Comparison of ENCODE assay signal across 16 cellular contexts in genomic region chr5:91038180-91038808, GRCh38.
DNase-seq lines count a peak whose midpoint lies in the region; FAIRE-seq and TF ChIP-seq lines count a peak whose summit lies in the region.
"Had no signal": no experiment of that assay in that cellular context is flagged by ENCODE, and none has a peak within 500 bp of the region (broad histone marks: within the 10 kb centered on the region; RNA-seq: fewer than 3 reads in every experiment).

No MANE protein-coding gene starts in this region.

- H3K9ac ChIP-seq in H1 (replicated peaks in 1 of 4; ENCODE audit: extremely low read depth in 1 of 4, low read depth in 3 of 4, low read length in 3 of 4) (no peak overlapping the region), rectal smooth muscle tissue (ENCODE audit: low read length) (no peak overlapping the region)
- H3K9ac ChIP-seq: BLaER1 had no signal

- H4K5ac ChIP-seq in H1 (ENCODE audit: insufficient read length, low read depth, low read length), result peak overlapping the region; percentile 23

- H3K56ac ChIP-seq in H1 (replicated peaks; ENCODE audit: insufficient read length, low read depth, low read length), result no peak overlapping the region

- H2BK20ac ChIP-seq in H1 (ENCODE audit: low read length), result 0 out of 2 replicates have a peak overlapping the region, but pooled peaks have one; percentile 16

- H3K23me2 ChIP-seq in H1 (ENCODE audit: low read depth, low read length), result no peaks in the 10 kb centered on the region

- TF ChIP-seq CTCF in HEK293 (tag by site-specific recombination; IDR thresholded peaks at IDR 0.05), result no peak
- no peak for TF ChIP-seq CTCF in H1 (IDR thresholded peaks at IDR 0.05; ENCODE audit: control extremely low read depth in 1 of 3, insufficient read depth in 1 of 3, low read depth in 1 of 3, low read length in 3 of 3)
- TF ChIP-seq CTCF in hepatocyte (IDR thresholded peaks at IDR 0.05; ENCODE audit: poor library complexity), result no peak

- peak; percentile 69 to 79 for DNase-seq in NCI-H187 (lab: John Stamatoyannopoulos, UW)
- no peak for DNase-seq in H1 (ENCODE audit: low read depth in 1 of 2, low spot score in 2 of 2)
- DNase-seq in hepatocyte (ENCODE audit: low spot score), result no peak
- no peak for DNase-seq in SIG-M5 (lab: John Stamatoyannopoulos, UW)
- DNase-seq in anterior cingulate cortex (lab: John Stamatoyannopoulos, UW), result no peak
- DNase-seq: cerebellar nuclear complex; endodermal cell; foreskin keratinocyte; mammary epithelial cell; NCI-H2227 treated with DMSO at 0.1 percent for 48 hours; stimulated activated CD4-positive, alpha-beta T cell treated with anti-CD3 and anti-CD28 coated beads, Interleukin-2, amount 100 ng/mL, for 24 hours; tibial artery had no signal

- POLR2A ChIA-PET in HEK293 (lab: Yijun Ruan, JAX), result no interaction called here
- POLR2A ChIA-PET in H1 (lab: Charles Lee; ENCODE audit: partially characterized antibody), result no interaction called here

- no peak overlapping the region for H3K4me3 ChIP-seq in HEK293 (ENCODE audit: low read depth, low read length)
- H3K4me3 ChIP-seq in H1 (ENCODE audit: extremely low read depth in 1 of 4, insufficient read depth in 2 of 4, low read depth in 3 of 4, low read length in 4 of 4), result peak overlapping the region in 1 of 4 experiments; percentile 19; a peak in 1 of 8 replicates
- H3K4me3 ChIP-seq in rectal smooth muscle tissue (ENCODE audit: low read length), result no peak overlapping the region
- no peak overlapping the region for H3K4me3 ChIP-seq in hepatocyte
- H3K4me3 ChIP-seq: BLaER1, SJSA1, tibial artery had no signal

- H4K8ac ChIP-seq in H1 (ENCODE audit: extremely low read depth, insufficient read depth, low read length), result no peak overlapping the region

- H3K79me1 ChIP-seq in H1 (ENCODE audit: low read depth, low read length), result peaks cover under 1% of the 10 kb centered on the region; the same call in 1 of the 2 replicates

- no peak overlapping the region for H3K18ac ChIP-seq in H1 (ENCODE audit: extremely low read depth, low read length)

- H3K9me3 ChIP-seq in HEK293 (ENCODE audit: control insufficient read depth, insufficient read depth, low read depth, low read length) (no peaks in the 10 kb centered on the region), H1 (ENCODE audit: insufficient read depth in 2 of 2, low read depth in 1 of 2, low read length in 1 of 2) (no peaks in the 10 kb centered on the region; a peak in 1 of 4 replicates), hepatocyte (ENCODE audit: low read depth) (no peaks in the 10 kb centered on the region)
- H3K9me3 ChIP-seq: BLaER1, SJSA1, tibial artery had no signal

- no peaks in the 10 kb centered on the region for H3K36me3 ChIP-seq in HEK293 (ENCODE audit: control insufficient read depth in 2 of 2, insufficient read depth in 1 of 2, low read length in 2 of 2)
- H3K36me3 ChIP-seq in H1 (ENCODE audit: control insufficient read depth in 2 of 4, insufficient read depth in 4 of 4, low read length in 3 of 4), result peaks cover 0 to 3% (median 0%) of the 10 kb centered on the region in 4 experiments; a peak in 1 of 8 replicates
- H3K36me3 ChIP-seq in rectal smooth muscle tissue (ENCODE audit: control insufficient read depth, insufficient read depth, low read length), result no peaks in the 10 kb centered on the region
- H3K36me3 ChIP-seq in hepatocyte (replicated peaks; ENCODE audit: insufficient read depth, low read depth), result no peaks in the 10 kb centered on the region
- H3K36me3 ChIP-seq: BLaER1, SJSA1, tibial artery had no signal

- no peak for TF ChIP-seq RAD21 in H1 (IDR thresholded peaks at IDR 0.05 in 1 of 2, conservative IDR thresholded peaks at IDR 0.05 in 1 of 2; ENCODE audit: low read depth in 2 of 2, low read length in 2 of 2)

- 49% methylated on average over 2 of the region's 2 CpGs; no CpG with 5 or more reads in 1 of the 2 experiments for WGBS in H1 (ENCODE audit: extremely low coverage in 1 of 2, insufficient coverage in 1 of 2, insufficient read length in 1 of 2, insufficient replicate concordance in 2 of 2, low coverage in 1 of 2, low lambda C conversion rate in 2 of 2, missing lambda C conversion rate in 1 of 2), 2 experiments
- 62% methylated on average over 2 of the region's 2 CpGs for WGBS in hepatocyte (ENCODE audit: low lambda C conversion rate, missing lambda C conversion rate)

- H2BK12ac ChIP-seq in H1 (ENCODE audit: low read depth, low read length), result no peak overlapping the region

- no peak overlapping the region for H4K91ac ChIP-seq in H1 (replicated peaks; ENCODE audit: insufficient read length, low read length)

- H3K4me1 ChIP-seq in HEK293 (ENCODE audit: control insufficient read depth, insufficient read depth, low read length), result peaks cover 10% of the 10 kb centered on the region
- H3K4me1 ChIP-seq in H1 (replicated peaks in 1 of 4; ENCODE audit: control insufficient read depth in 3 of 4, insufficient read depth in 4 of 4, low read length in 3 of 4), result peaks cover 4 to 11% (median 6%) of the 10 kb centered on the region in 4 experiments; a peak in 6 of 7 replicates
- peaks cover 21% of the 10 kb centered on the region for H3K4me1 ChIP-seq in rectal smooth muscle tissue (ENCODE audit: control insufficient read depth, insufficient read depth, low read length)
- peaks cover 17% of the 10 kb centered on the region for H3K4me1 ChIP-seq in hepatocyte (ENCODE audit: insufficient read depth)
- H3K4me1 ChIP-seq: BLaER1, foreskin keratinocyte, SJSA1 had no signal

- no peaks in the 10 kb centered on the region for H3K9me2 ChIP-seq in hepatocyte (replicated peaks; ENCODE audit: insufficient read depth)

- TF ChIP-seq EP300 in H1 (IDR thresholded peaks at IDR 0.05; ENCODE audit: borderline replicate concordance in 1 of 2, low read depth in 2 of 2, low read length in 2 of 2), result no peak

- H3K14ac ChIP-seq in H1 (ENCODE audit: insufficient read length), result no peak overlapping the region

- H2BK5ac ChIP-seq in H1 (ENCODE audit: low read depth, low read length), result 0 out of 2 replicates have a peak overlapping the region, but pooled peaks have one; percentile 12

- TF ChIP-seq POLR2A in H1 (IDR thresholded peaks at IDR 0.05; ENCODE audit: control extremely low read depth in 1 of 2, low read depth in 2 of 2, low read length in 2 of 2), result no peak

- peak overlapping the region; percentile 54; the same call in 1 of the 2 replicates for H3K27ac ChIP-seq in HEK293 (ENCODE audit: extremely low read depth, low read depth, low read length)
- 0 out of 2 replicates have a peak overlapping the region, but pooled peaks have one; percentile 25 for H3K27ac ChIP-seq in H1 (ENCODE audit: low read depth, low read length)
- peak overlapping the region; percentile 24 for H3K27ac ChIP-seq in rectal smooth muscle tissue (ENCODE audit: low read depth, low read length)
- no peak overlapping the region for H3K27ac ChIP-seq in hepatocyte
- H3K27ac ChIP-seq: BLaER1, foreskin keratinocyte, SJSA1, tibial artery had no signal

- H3K79me2 ChIP-seq in H1 (ENCODE audit: control insufficient read depth in 1 of 2, insufficient read depth in 2 of 2, low read length in 2 of 2), result no peaks in the 10 kb centered on the region
- H3K79me2 ChIP-seq in hepatocyte, result no peaks in the 10 kb centered on the region

- H2AFZ ChIP-seq in H1 (ENCODE audit: low read length), result no peak overlapping the region
- H2AFZ ChIP-seq in hepatocyte, result no peak overlapping the region

- peak; percentile 66 for FAIRE-seq in H1 (lab: Jason Lieb, UNC)

- H4K20me1 ChIP-seq in H1 (replicated peaks in 1 of 2; ENCODE audit: control insufficient read depth in 1 of 2, insufficient read depth in 2 of 2, low read length in 2 of 2) (no peaks in the 10 kb centered on the region), hepatocyte (ENCODE audit: insufficient read depth, poor library complexity, severe bottlenecking) (no peaks in the 10 kb centered on the region)
- H4K20me1 ChIP-seq: BLaER1 had no signal

- H3K23ac ChIP-seq in H1 (ENCODE audit: insufficient read length), result no peak overlapping the region

- H3K4me2 ChIP-seq in H1 (ENCODE audit: insufficient read depth in 1 of 2, low read depth in 2 of 2, low read length in 2 of 2), result peak overlapping the region; percentile 37 to 67
- no peak overlapping the region for H3K4me2 ChIP-seq in hepatocyte
- H3K4me2 ChIP-seq: BLaER1 had no signal

- CTCF ChIA-PET in HEK293 (lab: Yijun Ruan, JAX) (no interaction called here), H1 (lab: Charles Lee; ENCODE audit: partially characterized antibody) (interaction anchor here (0.6 to 1.5 kb wide), 4 partner anchors 31 to 381 kb away, joined by 3 to 6 read pairs (median 4); no protein-coding TSS in a partner anchor)

- H2AK5ac ChIP-seq in H1 (ENCODE audit: low read depth, low read length), result no peak overlapping the region

- no peak overlapping the region for H3K4ac ChIP-seq in H1 (replicated peaks; ENCODE audit: insufficient read length, low read depth, low read length)

- H2BK120ac ChIP-seq in H1 (replicated peaks; ENCODE audit: low read depth, low read length), result no peak overlapping the region

- H2BK15ac ChIP-seq in H1 (ENCODE audit: low read length), result no peak overlapping the region

- H3K27me3 ChIP-seq in H1 (replicated peaks in 1 of 4; ENCODE audit: control insufficient read depth in 3 of 4, extremely low read depth in 1 of 4, insufficient read depth in 3 of 4, low read length in 3 of 4), result no peaks in the 10 kb centered on the region
- no peaks in the 10 kb centered on the region for H3K27me3 ChIP-seq in rectal smooth muscle tissue (ENCODE audit: control insufficient read depth, insufficient read depth, low read length)
- H3K27me3 ChIP-seq in hepatocyte, result no peaks in the 10 kb centered on the region
- H3K27me3 ChIP-seq: BLaER1, foreskin keratinocyte, SJSA1, tibial artery had no signal

TF ChIP-seq in H1, 55 proteins besides CTCF, POLR2A, EP300 and RAD21 (continues in another document):
- TF ChIP-seq CTBP2 (IDR thresholded peaks at IDR 0.05; ENCODE audit: borderline replicate concordance, insufficient read depth, insufficient read length, low read length), result no peak
- TF ChIP-seq KDM1A (IDR thresholded peaks at IDR 0.05; ENCODE audit: borderline replicate concordance, low read length), result no peak
- no peak for TF ChIP-seq TAF1 (IDR thresholded peaks at IDR 0.05; ENCODE audit: low read depth, low read length)
- TF ChIP-seq POLR2AphosphoS5 (IDR thresholded peaks at IDR 0.05; ENCODE audit: low read depth, low read length), result no peak
- TF ChIP-seq CBX5 (IDR thresholded peaks at IDR 0.05; ENCODE audit: low read depth, low read length), result no peak
- TF ChIP-seq RNF2 (IDR thresholded peaks at IDR 0.05; ENCODE audit: borderline replicate concordance, low read depth, low read length, missing control alignments, poor library complexity, severe bottlenecking), result no peak
- no peak for TF ChIP-seq NRF1 (IDR thresholded peaks at IDR 0.05; ENCODE audit: low read depth, low read length)
- TF ChIP-seq SIX5 (IDR thresholded peaks at IDR 0.05; ENCODE audit: low read depth, low read length), result no peak
- TF ChIP-seq EGR1 (IDR thresholded peaks at IDR 0.05; ENCODE audit: borderline replicate concordance, low read depth, low read length), result no peak

Comparison
In these comparisons a context has a peak if more than half of its experiments do, and no peak if none do; other contexts are left out.
1. DNase-seq: peak in NCI-H187 (2 of 2); none in H1 (0 of 2), hepatocyte (single experiment), SIG-M5 (single experiment) and anterior cingulate cortex (0 of 58).